Comparison of ENCODE assay signal across 8 cellular contexts in the genomic region with DNA sequence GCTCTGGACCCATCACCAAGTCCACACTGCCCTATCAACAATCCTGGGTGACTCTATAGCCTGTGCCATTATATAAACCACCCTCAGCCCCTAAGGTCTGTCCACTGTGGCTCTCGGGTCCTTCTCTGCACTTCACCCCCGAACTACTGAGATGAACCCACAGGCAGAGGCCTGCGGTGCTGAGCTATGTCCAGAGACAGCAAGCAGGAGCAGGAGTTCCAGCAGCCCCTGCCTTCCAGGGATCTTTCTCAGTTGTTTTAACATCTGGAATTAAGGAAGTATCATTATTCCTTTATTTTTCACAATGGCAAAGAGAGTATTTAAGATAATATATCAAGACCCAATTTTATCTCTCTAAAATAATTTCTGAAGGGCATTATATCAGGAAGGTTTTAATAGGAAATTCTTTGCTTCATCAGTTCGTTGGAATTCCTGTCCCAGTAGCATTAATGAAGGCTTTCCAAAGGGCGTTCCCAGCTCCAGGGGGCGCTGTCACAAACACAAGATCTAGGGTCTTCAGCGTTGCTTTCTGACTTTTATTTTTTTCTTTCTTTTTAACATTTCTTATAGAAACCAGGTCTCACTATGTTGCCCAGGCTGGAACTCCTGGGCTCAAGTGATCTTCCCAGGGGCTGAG. TPM values are rescaled to one million over a fixed set of nuclear protein-coding genes. Genes with fewer than 3 reads are reported as not detected.
A peak's percentile ranks its signal among the peaks of the same experiment; 100 is the strongest.
DNase-seq lines count a peak whose midpoint lies in the region; ATAC-seq and TF ChIP-seq lines count a peak whose summit lies in the region.

No MANE protein-coding gene starts in this region.

- H3K4me3 Mint-ChIP-seq in stimulated activated naive CD8-positive, alpha-beta T cell treated with anti-CD3 and anti-CD28 coated beads, Interleukin-15, amount 100 ng/mL, for 72 hours, result no peak overlapping the region
- no peak overlapping the region for H3K4me3 Mint-ChIP-seq in WTC11

- POLR2A ChIA-PET in WTC11 (lab: Charles Lee), result interaction anchor here (0.5 kb wide), 1 partner anchor 150 kb away, joined by 3 read pairs; no protein-coding TSS in a partner anchor

- H3K36me3 Mint-ChIP-seq in WTC11, result peaks cover 36% of the 10 kb centered on the region

- H3K27ac Mint-ChIP-seq in stimulated activated naive CD8-positive, alpha-beta T cell treated with anti-CD3 and anti-CD28 coated beads, Interleukin-15, amount 100 ng/mL, for 72 hours, result no peak overlapping the region
- peak overlapping the region; percentile 82 for H3K27ac Mint-ChIP-seq in WTC11

- TF ChIP-seq CTCF in WTC11 (IDR thresholded peaks at IDR 0.05), result peak; percentile 77

- peak; percentile 38 for DNase-seq in stimulated activated naive CD8-positive, alpha-beta T cell treated with anti-CD3 and anti-CD28 coated beads, Interleukin-15, Interleukin-2, amounts not matched to agents 100 U/mL and 50 U/mL, for 24 hours
- no peak for DNase-seq in stimulated activated naive CD8-positive, alpha-beta T cell treated with anti-CD3 and anti-CD28 coated beads, Interleukin-15, amount 100 ng/mL, for 72 hours
- DNase-seq in WTC11 (ENCODE audit: low spot score) (peak; percentile 80), iPS-NIHi7 (ENCODE audit: extremely low spot score) (peak; percentile 54), NCI-H187 (lab: John Stamatoyannopoulos, UW) (no peak), LoVo (ENCODE audit: low spot score) (no peak), T-helper 2 cell (no peak)

- H3K4me1 Mint-ChIP-seq in stimulated activated naive CD8-positive, alpha-beta T cell treated with anti-CD3 and anti-CD28 coated beads, Interleukin-15, amount 100 ng/mL, for 72 hours, result peaks cover 12% of the 10 kb centered on the region
- peaks cover 61% of the 10 kb centered on the region for H3K4me1 Mint-ChIP-seq in WTC11

- H3K9me3 Mint-ChIP-seq in stimulated activated naive CD8-positive, alpha-beta T cell treated with anti-CD3 and anti-CD28 coated beads, Interleukin-15, amount 100 ng/mL, for 72 hours, result peaks cover 0 to 9% of the 10 kb centered on the region in 2 donors
- peaks cover 8% of the 10 kb centered on the region for H3K9me3 Mint-ChIP-seq in WTC11

- CTCF ChIA-PET in WTC11 (lab: Charles Lee), result interaction anchor here (0.7 to 3.3 kb wide), 16 partner anchors 9 to 304 kb away, joined by 3 to 24 read pairs (median 4); partner anchors contain the start of genes DSTN and RRBP1

- no peaks in the 10 kb centered on the region for H3K27me3 Mint-ChIP-seq in stimulated activated naive CD8-positive, alpha-beta T cell treated with anti-CD3 and anti-CD28 coated beads, Interleukin-15, amount 100 ng/mL, for 72 hours
- H3K27me3 Mint-ChIP-seq in WTC11 (ENCODE audit: low read depth), result no peaks in the 10 kb centered on the region

- no peak for ATAC-seq in stimulated activated naive CD8-positive, alpha-beta T cell treated with anti-CD3 and anti-CD28 coated beads, Interleukin-15, Interleukin-2, amounts not matched to agents 100 U/mL and 50 U/mL, for 24 hours
- ATAC-seq in stimulated activated naive CD8-positive, alpha-beta T cell treated with anti-CD3 and anti-CD28 coated beads, Interleukin-15, amount 100 ng/mL, for 72 hours, result no peak
- ATAC-seq in WTC11 (peak; percentile 47), GM18858 (IDR thresholded peaks at IDR 0.05; ENCODE audit: unreplicated experiment) (no peak)

TF ChIP-seq in WTC11, 78 proteins besides CTCF, POLR2A, EP300 and RAD21 (continues in another document):
- TF ChIP-seq, protein P1, sequence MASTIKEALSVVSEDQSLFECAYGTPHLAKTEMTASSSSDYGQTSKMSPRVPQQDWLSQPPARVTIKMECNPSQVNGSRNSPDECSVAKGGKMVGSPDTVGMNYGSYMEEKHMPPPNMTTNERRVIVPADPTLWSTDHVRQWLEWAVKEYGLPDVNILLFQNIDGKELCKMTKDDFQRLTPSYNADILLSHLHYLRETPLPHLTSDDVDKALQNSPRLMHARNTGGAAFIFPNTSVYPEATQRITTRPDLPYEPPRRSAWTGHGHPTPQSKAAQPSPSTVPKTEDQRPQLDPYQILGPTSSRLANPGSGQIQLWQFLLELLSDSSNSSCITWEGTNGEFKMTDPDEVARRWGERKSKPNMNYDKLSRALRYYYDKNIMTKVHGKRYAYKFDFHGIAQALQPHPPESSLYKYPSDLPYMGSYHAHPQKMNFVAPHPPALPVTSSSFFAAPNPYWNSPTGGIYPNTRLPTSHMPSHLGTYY (CRISPR knock-in tag; IDR thresholded peaks at IDR 0.05), result no peak
- TF ChIP-seq MLX (CRISPR knock-in tag; IDR thresholded peaks at IDR 0.05) (no peak), NFE2L1 (CRISPR knock-in tag; IDR thresholded peaks at IDR 0.05) (no peak), MXD4 (CRISPR knock-in tag; IDR thresholded peaks at IDR 0.05; ENCODE audit: borderline replicate concordance) (no peak), ZNF396 (CRISPR knock-in tag; IDR thresholded peaks at IDR 0.05; ENCODE audit: borderline replicate concordance) (no peak), AFF4 (CRISPR knock-in tag; IDR thresholded peaks at IDR 0.05; ENCODE audit: borderline replicate concordance) (no peak), RELA (CRISPR knock-in tag; IDR thresholded peaks at IDR 0.05; ENCODE audit: borderline replicate concordance) (no peak), FOXP1 (CRISPR knock-in tag; IDR thresholded peaks at IDR 0.05; ENCODE audit: borderline replicate concordance) (no peak), ZNF512 (CRISPR knock-in tag; IDR thresholded peaks at IDR 0.05; ENCODE audit: borderline replicate concordance) (no peak), JUN (CRISPR knock-in tag; IDR thresholded peaks at IDR 0.05) (no peak), PRRX2 (CRISPR knock-in tag; IDR thresholded peaks at IDR 0.05) (no peak), ETV6 (CRISPR knock-in tag; IDR thresholded peaks at IDR 0.05) (no peak), RORB (CRISPR knock-in tag; IDR thresholded peaks at IDR 0.05) (no peak)
- TF ChIP-seq, protein P2, sequence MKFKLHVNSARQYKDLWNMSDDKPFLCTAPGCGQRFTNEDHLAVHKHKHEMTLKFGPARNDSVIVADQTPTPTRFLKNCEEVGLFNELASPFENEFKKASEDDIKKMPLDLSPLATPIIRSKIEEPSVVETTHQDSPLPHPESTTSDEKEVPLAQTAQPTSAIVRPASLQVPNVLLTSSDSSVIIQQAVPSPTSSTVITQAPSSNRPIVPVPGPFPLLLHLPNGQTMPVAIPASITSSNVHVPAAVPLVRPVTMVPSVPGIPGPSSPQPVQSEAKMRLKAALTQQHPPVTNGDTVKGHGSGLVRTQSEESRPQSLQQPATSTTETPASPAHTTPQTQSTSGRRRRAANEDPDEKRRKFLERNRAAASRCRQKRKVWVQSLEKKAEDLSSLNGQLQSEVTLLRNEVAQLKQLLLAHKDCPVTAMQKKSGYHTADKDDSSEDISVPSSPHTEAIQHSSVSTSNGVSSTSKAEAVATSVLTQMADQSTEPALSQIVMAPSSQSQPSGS (CRISPR knock-in tag; IDR thresholded peaks at IDR 0.05; ENCODE audit: borderline replicate concordance, low read depth), result no peak
- TF ChIP-seq, protein P3, sequence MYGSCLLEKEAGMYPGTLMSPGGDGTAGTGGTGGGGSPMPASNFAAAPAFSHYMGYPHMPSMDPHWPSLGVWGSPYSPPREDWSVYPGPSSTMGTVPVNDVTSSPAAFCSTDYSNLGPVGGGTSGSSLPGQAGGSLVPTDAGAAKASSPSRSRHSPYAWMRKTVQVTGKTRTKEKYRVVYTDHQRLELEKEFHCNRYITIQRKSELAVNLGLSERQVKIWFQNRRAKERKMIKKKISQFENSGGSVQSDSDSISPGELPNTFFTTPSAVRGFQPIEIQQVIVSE (CRISPR knock-in tag; IDR thresholded peaks at IDR 0.05; ENCODE audit: borderline replicate concordance), result no peak

RNA-seq across cellular contexts. Expression of gene RRBP1, which starts 27.3 kb away (rescaled TPM):
- total RNA-seq in WTC11 (2021), result 161 to 171 TPM (median 162 TPM) in 3 replicates

RNA-seq across cellular contexts. Expression of gene BANF2, which starts 45.0 kb away (rescaled TPM):
- not detected in 3 replicates for total RNA-seq in WTC11 (2021)

Comparison
In these comparisons a context has a peak if more than half of its experiments do, and no peak if none do; other contexts are left out.
1. DNase-seq: peak in stimulated activated naive CD8-positive, alpha-beta T cell treated with anti-CD3 and anti-CD28 coated beads, Interleukin-15, Interleukin-2, amounts not matched to agents 100 U/mL and 50 U/mL, for 24 hours (single experiment), WTC11 (single experiment) and iPS-NIHi7 (single experiment); none in stimulated activated naive CD8-positive, alpha-beta T cell treated with anti-CD3 and anti-CD28 coated beads, Interleukin-15, amount 100 ng/mL, for 72 hours (0 of 2), NCI-H187 (0 of 2), LoVo (single experiment) and T-helper 2 cell (0 of 5).